38 cellular contexts compared by ENCODE assay signal in the genomic region with DNA sequence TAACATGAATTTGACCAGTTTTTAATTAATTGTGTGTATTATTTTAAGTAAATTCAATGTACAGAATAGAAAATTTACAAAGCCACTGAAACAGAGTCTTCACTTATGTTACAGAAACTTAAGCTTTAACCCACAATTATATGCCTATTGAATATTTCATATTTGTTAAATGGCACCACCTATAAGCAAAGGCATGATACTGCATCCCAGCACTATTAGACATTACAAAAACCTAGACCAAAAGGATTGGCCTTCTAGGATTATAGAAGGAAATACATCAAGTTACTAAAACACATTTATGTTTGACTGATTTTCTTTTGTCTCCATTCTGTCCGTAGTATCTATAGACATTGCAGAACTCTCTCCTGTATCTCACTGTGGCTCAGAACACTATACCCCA.
"Had no signal": no experiment of that assay in that cellular context is flagged by ENCODE, and none has a peak within 500 bp of the region (broad histone marks: within the 10 kb centered on the region; RNA-seq: fewer than 3 reads in every experiment).

No MANE protein-coding gene starts in this region.

- H3K9me3 ChIP-seq: ascending aorta had no signal

- FAIRE-seq: TTC549 had no signal

- DNase-seq: activated B cell treated with CpG ODN at 0.5 μM for 24 hours; activated CD4-positive, alpha-beta memory T cell treated with anti-CD3 and anti-CD28 coated beads for 36 hours; activated CD4-positive, alpha-beta T cell treated with anti-CD3 and anti-CD28 coated beads for 4 hours; activated CD4-positive, alpha-beta T cell treated with anti-CD3 and anti-CD28 coated beads, Interleukin-2, amount 10 ng/mL, durations not matched to agents 24 days and 14 days; activated CD4-positive, alpha-beta T cell treated with anti-CD3 and anti-CD28 coated beads, Interleukin-2, amount 50 U/mL, for 1 hour; activated CD4-positive, alpha-beta T cell treated with anti-CD3 and anti-CD28 coated beads, Interleukin-2, amount 50 U/mL, for 4 hours; activated CD4-positive, CD25-positive, alpha-beta regulatory T cell treated with anti-CD3 and anti-CD28 coated beads, Interleukin-2, amount 50 U/mL, for 72 hours; activated CD8-positive, alpha-beta memory T cell treated with anti-CD3 and anti-CD28 coated beads, Interleukin-2, amount 50 U/mL, for 4 hours; activated CD8-positive, alpha-beta T cell treated with anti-CD3 and anti-CD28 coated beads for 36 hours; activated effector memory CD4-positive, alpha-beta T cell treated with anti-CD3 and anti-CD28 coated beads, Interleukin-2, amount 50 U/mL, for 16 hours; activated gamma-delta T cell treated with Interleukin-2 at 50 U/mL for 16 hours; activated naive CD4-positive, alpha-beta T cell; activated naive CD4-positive, alpha-beta T cell treated with anti-CD3 and anti-CD28 coated beads for 36 hours; activated naive CD8-positive, alpha-beta T cell treated with anti-CD3 and anti-CD28 coated beads, Interleukin-2, amount 10 ng/mL, durations not matched to agents 7 days and 5 days; activated naive CD8-positive, alpha-beta T cell treated with anti-CD3 and anti-CD28 coated beads, Interleukin-2, amount 50 U/mL, for 24 hours; activated T-cell treated with anti-CD3 and anti-CD28 coated beads for 4 hours; activated T-cell treated with anti-CD3 and anti-CD28 coated beads, Interleukin-2, amount 50 U/mL, for 1 hour; activated T-cell treated with anti-CD3 and anti-CD28 coated beads, Interleukin-2, amount 50 U/mL, for 4 hours; activated T-cell treated with anti-CD3 and anti-CD28 coated beads, Interleukin-2, amount 50 U/mL, for 72 hours; amygdala; anterior cingulate cortex; caudate nucleus; cerebellar nuclear complex; T-helper 1 cell; T-helper 2 cell; T-helper 9 cell had no signal

- ATAC-seq: activated CD8-positive, alpha-beta T cell treated with anti-CD3 and anti-CD28 coated beads for 36 hours; activated naive CD8-positive, alpha-beta T cell treated with anti-CD3 and anti-CD28 coated beads, Interleukin-2, amount 50 U/mL, for 24 hours; activated T-cell treated with anti-CD3 and anti-CD28 coated beads, Interleukin-2, amount 50 U/mL, for 4 hours; activated T-cell treated with anti-CD3 and anti-CD28 coated beads, Interleukin-2, amount 50 U/mL, for 72 hours; activated T-helper 17 cell treated with anti-CD3 and anti-CD28 coated beads, Interleukin-2, amount 50 U/mL, for 72 hours had no signal

- H3K27me3 Mint-ChIP-seq: activated naive CD8-positive, alpha-beta T cell treated with anti-CD3 and anti-CD28 coated beads, Interleukin-2, amount 50 U/mL, for 24 hours had no signal

- H3K27me3 ChIP-seq: ascending aorta, cardiac muscle cell had no signal

- H3K4me3 ChIP-seq: ascending aorta, cardiac muscle cell had no signal

- H3K4me3 Mint-ChIP-seq: activated B cell treated with CpG ODN at 0.5 μM for 24 hours; activated CD4-positive, alpha-beta memory T cell treated with anti-CD3 and anti-CD28 coated beads for 36 hours; activated CD4-positive, alpha-beta T cell treated with anti-CD3 and anti-CD28 coated beads, Interleukin-2, amount 10 ng/mL, durations not matched to agents 24 days and 14 days; activated CD8-positive, alpha-beta T cell treated with anti-CD3 and anti-CD28 coated beads for 36 hours; activated naive CD4-positive, alpha-beta T cell treated with anti-CD3 and anti-CD28 coated beads for 36 hours; activated naive CD4-positive, alpha-beta T cell treated with anti-CD3 and anti-CD28 coated beads, Interleukin-2, amount 50 U/mL, for 24 hours; activated naive CD8-positive, alpha-beta T cell; activated naive CD8-positive, alpha-beta T cell treated with anti-CD3 and anti-CD28 coated beads, Interleukin-2, amount 10 ng/mL, durations not matched to agents 7 days and 5 days; activated naive CD8-positive, alpha-beta T cell treated with anti-CD3 and anti-CD28 coated beads, Interleukin-2, amount 50 U/mL, for 24 hours; activated T-cell treated with anti-CD3 and anti-CD28 coated beads, Interleukin-2, amount 50 U/mL, for 4 hours; activated T-cell treated with anti-CD3 and anti-CD28 coated beads, Interleukin-2, amount 50 U/mL, for 72 hours; activated T-helper 1 cell treated with anti-CD3 and anti-CD28 coated beads, Interleukin-12 subunit alpha, Interleukin-12 subunit beta, Interleukin-2, Interleukin-4 antibody, amounts not matched to agents 30 ng/mL and 10 ng/mL and 1 ng/mL, durations not matched to agents 14 hours and 24 hours and 36 hours; activated T-helper 17 cell treated with anti-CD3 and anti-CD28 coated beads, Interleukin-2, amount 50 U/mL, for 72 hours; brain; central memory CD8-positive, alpha-beta T cell; T-helper 1 cell treated with Interleukin-12 subunit alpha and Interleukin-12 subunit beta and Interleukin-4 antibody, amounts not matched to agents 30 μg/mL and 1 μg/mL, for 36 hours; T-helper 2 cell treated with Interferon-gamma antibody and Interleukin-4, amounts not matched to agents 5 μg/mL and 100 μg/mL, for 36 hours had no signal

- H3K4me1 ChIP-seq: ascending aorta had no signal

- H3K27ac ChIP-seq: ascending aorta, cardiac muscle cell, VCaP had no signal

- H3K27ac Mint-ChIP-seq: activated B cell treated with CpG ODN at 0.5 μM for 24 hours; activated CD4-positive, alpha-beta memory T cell treated with anti-CD3 and anti-CD28 coated beads for 36 hours; activated CD4-positive, alpha-beta T cell treated with anti-CD3 and anti-CD28 coated beads, Interleukin-2, amount 10 ng/mL, durations not matched to agents 24 days and 14 days; activated CD8-positive, alpha-beta T cell treated with anti-CD3 and anti-CD28 coated beads for 36 hours; activated naive CD4-positive, alpha-beta T cell treated with anti-CD3 and anti-CD28 coated beads for 36 hours; activated naive CD4-positive, alpha-beta T cell treated with anti-CD3 and anti-CD28 coated beads, Interleukin-2, amount 50 U/mL, for 24 hours; activated naive CD8-positive, alpha-beta T cell; activated naive CD8-positive, alpha-beta T cell treated with anti-CD3 and anti-CD28 coated beads, Interleukin-2, amount 10 ng/mL, durations not matched to agents 7 days and 5 days; activated naive CD8-positive, alpha-beta T cell treated with anti-CD3 and anti-CD28 coated beads, Interleukin-2, amount 50 U/mL, for 24 hours; activated T-cell treated with anti-CD3 and anti-CD28 coated beads, Interleukin-2, amount 50 U/mL, for 72 hours; activated T-helper 1 cell treated with anti-CD3 and anti-CD28 coated beads, Interleukin-12 subunit alpha, Interleukin-12 subunit beta, Interleukin-2, Interleukin-4 antibody, amounts not matched to agents 30 ng/mL and 10 ng/mL and 1 ng/mL, durations not matched to agents 14 hours and 24 hours and 36 hours; activated T-helper 17 cell treated with anti-CD3 and anti-CD28 coated beads, Interleukin-2, amount 50 U/mL, for 72 hours; T-helper 1 cell treated with Interleukin-12 subunit alpha and Interleukin-12 subunit beta and Interleukin-4 antibody, amounts not matched to agents 30 μg/mL and 1 μg/mL, for 36 hours; T-helper 2 cell treated with Interferon-gamma antibody and Interleukin-4, amounts not matched to agents 5 μg/mL and 100 μg/mL, for 36 hours had no signal

- H3K4me1 Mint-ChIP-seq: activated B cell treated with CpG ODN at 0.5 μM for 24 hours; activated CD4-positive, alpha-beta T cell treated with anti-CD3 and anti-CD28 coated beads, Interleukin-2, amount 10 ng/mL, durations not matched to agents 24 days and 14 days; activated naive CD8-positive, alpha-beta T cell treated with anti-CD3 and anti-CD28 coated beads, Interleukin-2, amount 10 ng/mL, durations not matched to agents 7 days and 5 days; activated naive CD8-positive, alpha-beta T cell treated with anti-CD3 and anti-CD28 coated beads, Interleukin-2, amount 50 U/mL, for 24 hours; activated T-helper 17 cell treated with anti-CD3 and anti-CD28 coated beads, Interleukin-2, amount 50 U/mL, for 72 hours; central memory CD8-positive, alpha-beta T cell had no signal

- H3K36me3 ChIP-seq: ascending aorta, cardiac muscle cell had no signal

- H3K36me3 Mint-ChIP-seq: brain had no signal
